8 cellular contexts compared by ENCODE assay signal in genomic region chr2:27211943-27212625, GRCh38. TPM values are rescaled to one million over a fixed set of nuclear protein-coding genes. Genes with fewer than 3 reads are reported as not detected.
DNase-seq lines count a peak whose midpoint lies in the region; ATAC-seq and TF ChIP-seq lines count a peak whose summit lies in the region.

Gene ATRAID, plus strand, starts transcription at chr2:27212041. Its CDS starts 328 bp downstream, at chr2:27212369.
Gene SLC5A6, minus strand, starts transcription at chr2:27212268. Its CDS starts 4,618 bp downstream, at chr2:27207650.

- peak in 2 of 4 experiments; percentile 2 to 5 for TF ChIP-seq CTCF in prostate gland (IDR thresholded peaks at IDR 0.05)
- no peak for TF ChIP-seq CTCF in upper lobe of right lung (IDR thresholded peaks at IDR 0.05)

- H3K27me3 ChIP-seq in prostate gland (replicated peaks; ENCODE audit: insufficient read depth) (no peaks in the 10 kb centered on the region), upper lobe of right lung (no peaks in the 10 kb centered on the region)

- H3K4me3 ChIP-seq in prostate gland (peak within 1 kb of the TSS; percentile 71 to 80), upper lobe of right lung (peak within 1 kb of the TSS; percentile 70)

- peak within 1 kb of the TSS; percentile 99 for H3K27ac Mint-ChIP-seq in T-helper 17 cell

- ATAC-seq in GM18502 (IDR thresholded peaks at IDR 0.05; ENCODE audit: poor library complexity, unreplicated experiment) (peak; percentile 77), HG02938 (IDR thresholded peaks at IDR 0.05; ENCODE audit: unreplicated experiment) (peak; percentile 71), T-helper 17 cell (peak; percentile 90), left cardiac atrium (peak; percentile 97 to 98), upper lobe of right lung (peak; percentile 97)

- H3K4me1 Mint-ChIP-seq in T-helper 17 cell, result peaks cover 34% of the 10 kb centered on the region

- peak within 1 kb of the TSS; percentile 99 for H3K4me3 Mint-ChIP-seq in T-helper 17 cell

- H3K36me3 Mint-ChIP-seq in T-helper 17 cell (ENCODE audit: low read depth), result peaks cover 7% of the 10 kb centered on the region

- TF ChIP-seq POLR2A in prostate gland (IDR thresholded peaks at IDR 0.05), result peak; percentile 93

- peaks cover 0 to 5% of the 10 kb centered on the region in 2 donors for H3K36me3 ChIP-seq in prostate gland
- H3K36me3 ChIP-seq in upper lobe of right lung, result peaks cover 31% of the 10 kb centered on the region

- under 1% methylated on average over 40 of the region's 73 CpGs for WGBS in prostate gland

- intact Hi-C loops in left cardiac atrium (cut with DNase I) (no loop called here), prostate gland (cut with DNase I) (loop anchor here (10.0 kb wide), 1 partner anchor 163 kb away; the partner anchor contains the start of genes EIF2B4 and SNX17), upper lobe of right lung (cut with DNase I) (no loop called here)

- H3K27ac ChIP-seq in prostate gland, result peak within 1 kb of the TSS; percentile 94 to 97
- peak within 1 kb of the TSS; percentile 98 for H3K27ac ChIP-seq in upper lobe of right lung

- H3K9me3 ChIP-seq in T-helper 17 cell (ENCODE audit: control insufficient read depth, low read length, poor library complexity, severe bottlenecking) (no peaks in the 10 kb centered on the region), prostate gland (no peaks in the 10 kb centered on the region), upper lobe of right lung (no peaks in the 10 kb centered on the region)

- H3K27me3 Mint-ChIP-seq in T-helper 17 cell, result no peaks in the 10 kb centered on the region

- DNase-seq in NCI-H1694 treated with DMSO at 0.1 percent for 48 hours (lab: John Stamatoyannopoulos, UW) (peak; percentile 76), T-helper 17 cell (peak; percentile 82 to 85 (median 84)), amniotic stem cell (lab: John Stamatoyannopoulos, UW) (peak; percentile 80), left cardiac atrium (peak; percentile 91), prostate gland (ENCODE audit: low spot score) (peak; percentile 86), upper lobe of right lung (peak; percentile 95)

- H3K4me1 ChIP-seq in prostate gland (replicated peaks), result peaks cover 3% of the 10 kb centered on the region
- peaks cover 13% of the 10 kb centered on the region for H3K4me1 ChIP-seq in upper lobe of right lung

RNA-seq across cellular contexts. Expression of gene ATRAID, which starts in this region (rescaled TPM):
- 10 to 100 TPM; 59.7 to 76.8 TPM for total RNA-seq in T-helper 17 cell
- total RNA-seq in left cardiac atrium, result 100 to 1,000 TPM; 106 to 125 TPM
- total RNA-seq in prostate gland, result 100 to 1,000 TPM; 217 to 222 TPM
- total RNA-seq in upper lobe of right lung, result 102 TPM

RNA-seq across cellular contexts. Expression of gene SLC5A6, which starts in this region (rescaled TPM):
- 100 to 1,000 TPM; 147 to 190 TPM for total RNA-seq in T-helper 17 cell
- total RNA-seq in left cardiac atrium, result 10 to 100 TPM; 20.0 to 21.4 TPM
- 10 to 100 TPM; 23.9 to 65.2 TPM for total RNA-seq in prostate gland
- 24.5 TPM for total RNA-seq in upper lobe of right lung

Comparison
In these comparisons a context has a peak if more than half of its experiments do, and no peak if none do; other contexts are left out.
1. Peak in every context shown above with its lines: DNase-seq, ATAC-seq, H3K4me3 ChIP-seq and H3K27ac ChIP-seq.